ENCODE assay signal across 15 cellular contexts in genomic region chr6:35014341-35014740, GRCh38.
DNase-seq lines count a peak whose midpoint lies in the region; ATAC-seq and TF ChIP-seq lines count a peak whose summit lies in the region.
"Had no signal": no experiment of that assay in that cellular context is flagged by ENCODE, and none has a peak within 500 bp of the region (broad histone marks: within the 10 kb centered on the region; RNA-seq: fewer than 3 reads in every experiment).

No MANE protein-coding gene starts in this region.

- H3K36me3 ChIP-seq in SJCRH30 = peaks cover 4% of the 10 kb centered on the region; the same call in 1 of the 2 replicates
- no peaks in the 10 kb centered on the region for H3K36me3 ChIP-seq in gastrocnemius medialis

- TF ChIP-seq POLR2A in gastrocnemius medialis (IDR thresholded peaks at IDR 0.05) = no peak

- peak in 11 of 14 donors; percentile 18 to 71 (median 53) for DNase-seq in C1 segment of cervical spinal cord (lab: John Stamatoyannopoulos, UW)
- DNase-seq in SJCRH30 = peak in 1 of 2 experiments; percentile 37
- peak; percentile 76 to 92 for DNase-seq in hippocampal formation (lab: John Stamatoyannopoulos, UW)
- DNase-seq in gastrocnemius medialis = no peak
- DNase-seq in G401 (ENCODE audit: low spot score) = no peak
- DNase-seq in NK-92 (lab: John Stamatoyannopoulos, UW; ENCODE audit: unreplicated experiment) = no peak
- no peak for DNase-seq in dermis blood vessel endothelial cell
- DNase-seq: activated CD4-positive, alpha-beta T cell treated with anti-CD3 and anti-CD28 coated beads for 36 hours; KG1; left lung; NCI-H1417 treated with DMSO at 0.1 percent for 48 hours; NCI-H446 had no signal

- H3K27ac ChIP-seq in SJCRH30 (peak overlapping the region; percentile 62), gastrocnemius medialis (peak overlapping the region; percentile 1 to 89 (median 30))
- H3K27ac ChIP-seq: C4-2B, neutrophil had no signal

- no peak for ATAC-seq in gastrocnemius medialis
- ATAC-seq in GM18909 (IDR thresholded peaks at IDR 0.05; ENCODE audit: poor library complexity, unreplicated experiment) = no peak
- ATAC-seq: activated CD4-positive, alpha-beta T cell treated with anti-CD3 and anti-CD28 coated beads for 36 hours; left lung had no signal

- H3K9me3 ChIP-seq in SJCRH30 (replicated peaks) (no peaks in the 10 kb centered on the region), gastrocnemius medialis (no peaks in the 10 kb centered on the region)
- H3K9me3 ChIP-seq: left lung, neutrophil had no signal

- no peaks in the 10 kb centered on the region for H3K27me3 ChIP-seq in SJCRH30
- H3K27me3 ChIP-seq in gastrocnemius medialis = no peaks in the 10 kb centered on the region
- H3K27me3 ChIP-seq: left lung, neutrophil had no signal

- intact Hi-C loops in gastrocnemius medialis (cut with DNase I; ENCODE audit: low total_unique reads) = no loop called here

- in situ Hi-C loops in gastrocnemius medialis (cut with MboI; ENCODE audit: low sequenced_read_pairs in 4 of 4) = no loop called here
- in situ Hi-C loops in G401 (cut with HindIII; ENCODE audit: low sequenced_read_pairs) = no loop called here

- peaks cover 66% of the 10 kb centered on the region for H3K4me1 ChIP-seq in SJCRH30
- H3K4me1 ChIP-seq in gastrocnemius medialis = peaks cover 59% of the 10 kb centered on the region in 2 donors

- no peak for TF ChIP-seq CTCF in gastrocnemius medialis (IDR thresholded peaks at IDR 0.05 in 4 of 5, conservative IDR thresholded peaks at IDR 0.05 in 1 of 5)

- H3K4me3 ChIP-seq in SJCRH30 (no peak overlapping the region), gastrocnemius medialis (no peak overlapping the region)
- H3K4me3 ChIP-seq: left lung had no signal

Comparison
In these comparisons a context has a peak if more than half of its experiments do, and no peak if none do; other contexts are left out.
1. DNase-seq: peak in C1 segment of cervical spinal cord (11 of 14) and hippocampal formation (2 of 2); none in gastrocnemius medialis (0 of 2), G401 (single experiment), NK-92 (single experiment) and dermis blood vessel endothelial cell (single experiment).